In genomic region chr2:67840460-67841068, GRCh38 we compare ENCODE assay signal across 1 cellular context.
TF ChIP-seq lines count a peak whose summit lies in the region.

No MANE protein-coding gene starts in this region.

TF ChIP-seq in HepG2, 621 proteins besides CTCF, POLR2A, EP300 and RAD21 (continued from another document):
- TF ChIP-seq ZBTB40 (IDR thresholded peaks at IDR 0.05) (no peak), ZBTB40 (CRISPR knock-in tag; IDR thresholded peaks at IDR 0.05) (no peak), RFX3 (CRISPR knock-in tag; IDR thresholded peaks at IDR 0.05) (no peak), GATAD2A (CRISPR knock-in tag; IDR thresholded peaks at IDR 0.05) (no peak), STAG1 (CRISPR knock-in tag; IDR thresholded peaks at IDR 0.05) (peak; percentile 95), LCORL (IDR thresholded peaks at IDR 0.05) (no peak), LCORL (CRISPR knock-in tag; IDR thresholded peaks at IDR 0.05) (no peak), SALL1 (CRISPR knock-in tag; IDR thresholded peaks at IDR 0.05) (peak; percentile 37; the same call in 1 of the 2 replicates), SAP130 (CRISPR knock-in tag; IDR thresholded peaks at IDR 0.05; ENCODE audit: low read depth) (no peak), MIER2 (CRISPR knock-in tag; IDR thresholded peaks at IDR 0.05) (no peak), ZBTB14 (CRISPR knock-in tag; IDR thresholded peaks at IDR 0.05) (no peak), ERF (CRISPR knock-in tag; IDR thresholded peaks at IDR 0.05) (no peak), TGIF2 (CRISPR knock-in tag; IDR thresholded peaks at IDR 0.05) (no peak), TEAD3 (CRISPR knock-in tag; optimal IDR thresholded peaks at IDR 0.05; ENCODE audit: borderline replicate concordance) (peak; percentile 17), ZNF501 (CRISPR knock-in tag; IDR thresholded peaks at IDR 0.05) (no peak), ZMYM4 (CRISPR knock-in tag; IDR thresholded peaks at IDR 0.05) (no peak), GPN1 (CRISPR knock-in tag; IDR thresholded peaks at IDR 0.05; ENCODE audit: borderline replicate concordance) (no peak), PRPF4 (IDR thresholded peaks at IDR 0.05; ENCODE audit: low read depth, low read length, poor library complexity, severe bottlenecking) (no peak)
- TF ChIP-seq, protein P1, sequence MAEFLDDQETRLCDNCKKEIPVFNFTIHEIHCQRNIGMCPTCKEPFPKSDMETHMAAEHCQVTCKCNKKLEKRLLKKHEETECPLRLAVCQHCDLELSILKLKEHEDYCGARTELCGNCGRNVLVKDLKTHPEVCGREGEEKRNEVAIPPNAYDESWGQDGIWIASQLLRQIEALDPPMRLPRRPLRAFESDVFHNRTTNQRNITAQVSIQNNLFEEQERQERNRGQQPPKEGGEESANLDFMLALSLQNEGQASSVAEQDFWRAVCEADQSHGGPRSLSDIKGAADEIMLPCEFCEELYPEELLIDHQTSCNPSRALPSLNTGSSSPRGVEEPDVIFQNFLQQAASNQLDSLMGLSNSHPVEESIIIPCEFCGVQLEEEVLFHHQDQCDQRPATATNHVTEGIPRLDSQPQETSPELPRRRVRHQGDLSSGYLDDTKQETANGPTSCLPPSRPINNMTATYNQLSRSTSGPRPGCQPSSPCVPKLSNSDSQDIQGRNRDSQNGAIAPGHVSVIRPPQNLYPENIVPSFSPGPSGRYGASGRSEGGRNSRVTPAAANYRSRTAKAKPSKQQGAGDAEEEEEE (CRISPR knock-in tag; IDR thresholded peaks at IDR 0.05; ENCODE audit: borderline replicate concordance): no peak
- TF ChIP-seq, protein P2, sequence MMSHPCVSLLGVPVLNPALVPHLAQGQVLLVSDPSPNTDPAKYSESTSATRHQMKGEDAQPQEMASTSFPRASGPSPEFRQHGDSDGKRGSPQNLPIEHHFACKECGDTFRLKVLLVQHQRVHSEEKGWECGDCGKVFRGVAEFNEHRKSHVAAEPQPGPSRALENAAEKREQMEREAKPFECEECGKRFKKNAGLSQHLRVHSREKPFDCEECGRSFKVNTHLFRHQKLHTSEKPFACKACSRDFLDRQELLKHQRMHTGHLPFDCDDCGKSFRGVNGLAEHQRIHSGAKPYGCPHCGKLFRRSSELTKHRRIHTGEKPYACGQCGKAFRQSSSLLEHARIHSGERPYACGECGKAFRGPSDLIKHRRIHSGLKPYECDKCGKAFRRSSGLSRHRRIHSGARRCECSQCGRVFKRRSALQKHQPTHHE (CRISPR knock-in tag; IDR thresholded peaks at IDR 0.05; ENCODE audit: borderline replicate concordance): no peak
